Comparison of ENCODE assay signal across 13 cellular contexts in genomic region chr2:62586981-62587380, GRCh38.
DNase-seq lines count a peak whose midpoint lies in the region; ATAC-seq and TF ChIP-seq lines count a peak whose summit lies in the region.
"Had no signal": no experiment of that assay in that cellular context is flagged by ENCODE, and none has a peak within 500 bp of the region (broad histone marks: within the 10 kb centered on the region; RNA-seq: fewer than 3 reads in every experiment).

No MANE protein-coding gene starts in this region.

- TF ChIP-seq CTCF in astrocyte of the cerebellum (IDR thresholded peaks at IDR 0.05; ENCODE audit: low read depth, low read length, missing control alignments) = no peak

- H3K4me3 ChIP-seq in astrocyte of the cerebellum (ENCODE audit: low read depth, low read length) = no peak overlapping the region

- DNase-seq in ELR (ENCODE audit: low read depth) (peak; percentile 33), HT1080 (ENCODE audit: low read depth) (peak; percentile 79), astrocyte of the cerebellum (ENCODE audit: low read depth) (peak; percentile 16), midbrain (lab: John Stamatoyannopoulos, UW) (peak; percentile 13), NCI-H2081 treated with DMSO at 0.1 percent for 48 hours (lab: John Stamatoyannopoulos, UW) (no peak), mucosa of gallbladder (ENCODE audit: low spot score) (no peak)
- DNase-seq in activated CD4-positive, alpha-beta T cell treated with anti-CD3 and anti-CD28 coated beads for 4 hours = no peak
- DNase-seq: activated naive CD8-positive, alpha-beta T cell treated with anti-CD3 and anti-CD28 coated beads, Interleukin-2, amount 50 U/mL, for 24 hours; CD4-positive, CD25-positive, alpha-beta regulatory T cell; islet precursor cell; NCI-H2227 treated with DMSO at 0.1 percent for 48 hours; stimulated activated CD4-positive, alpha-beta T cell treated with anti-CD3 and anti-CD28 coated beads, Interleukin-1b, Interleukin-23, amount 100 ng/mL, for 48 hours had no signal

- ATAC-seq in HG02623 (IDR thresholded peaks at IDR 0.05; ENCODE audit: unreplicated experiment) = no peak
- ATAC-seq: activated naive CD8-positive, alpha-beta T cell treated with anti-CD3 and anti-CD28 coated beads, Interleukin-2, amount 50 U/mL, for 24 hours had no signal

- in situ Hi-C loops in astrocyte of the cerebellum (cut with HindIII; ENCODE audit: low sequenced_read_pairs) = no loop called here

Comparison
In these comparisons a context has a peak if more than half of its experiments do, and no peak if none do; other contexts are left out.
1. DNase-seq: peak in ELR (single experiment), HT1080 (single experiment), astrocyte of the cerebellum (single experiment) and midbrain (single experiment); none in activated CD4-positive, alpha-beta T cell treated with anti-CD3 and anti-CD28 coated beads for 4 hours (0 of 2), NCI-H2081 treated with DMSO at 0.1 percent for 48 hours (single experiment) and mucosa of gallbladder (single experiment).